ENCODE assay signal across 2 cellular contexts in the genomic region with DNA sequence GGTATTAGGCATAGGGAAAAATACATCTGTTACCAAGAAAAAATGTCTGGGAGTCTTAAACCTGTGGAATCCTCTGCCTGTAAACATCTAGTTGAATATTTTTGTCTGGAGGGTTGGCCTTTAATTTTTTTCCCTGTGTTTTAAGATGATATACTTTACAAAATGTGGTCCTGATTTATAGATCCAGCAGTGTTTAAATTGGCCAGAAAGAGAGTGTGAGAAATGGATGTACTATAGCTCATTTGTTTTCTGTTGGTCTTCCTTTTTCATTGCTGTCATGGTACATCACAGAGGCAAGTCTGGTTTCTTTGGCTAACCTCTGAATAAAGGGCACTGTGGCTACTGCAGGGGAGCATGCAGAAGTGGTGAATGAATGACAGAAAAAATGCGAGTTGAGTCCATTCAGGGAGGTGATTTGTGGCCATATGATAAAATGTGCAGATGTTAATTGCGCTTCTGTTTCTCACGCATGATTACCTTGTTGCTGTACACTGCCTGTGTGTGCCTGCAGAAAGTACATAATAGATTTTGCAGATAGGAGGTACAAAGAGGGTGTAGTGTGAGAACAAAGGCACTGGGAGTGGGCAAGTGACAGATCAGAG.
TF ChIP-seq lines count a peak whose summit lies in the region.

No MANE protein-coding gene starts in this region.

TF ChIP-seq in HEK293, 187 proteins besides CTCF, POLR2A, EP300 and RAD21 (continued from another document):
- no peak for TF ChIP-seq ZNF600 (tag by site-specific recombination; IDR thresholded peaks at IDR 0.05)
- TF ChIP-seq OSR2 (tag by site-specific recombination; IDR thresholded peaks at IDR 0.05) = 0 out of 2 replicates have a peak, but pooled peaks have one; percentile 32
- TF ChIP-seq, protein P1, sequence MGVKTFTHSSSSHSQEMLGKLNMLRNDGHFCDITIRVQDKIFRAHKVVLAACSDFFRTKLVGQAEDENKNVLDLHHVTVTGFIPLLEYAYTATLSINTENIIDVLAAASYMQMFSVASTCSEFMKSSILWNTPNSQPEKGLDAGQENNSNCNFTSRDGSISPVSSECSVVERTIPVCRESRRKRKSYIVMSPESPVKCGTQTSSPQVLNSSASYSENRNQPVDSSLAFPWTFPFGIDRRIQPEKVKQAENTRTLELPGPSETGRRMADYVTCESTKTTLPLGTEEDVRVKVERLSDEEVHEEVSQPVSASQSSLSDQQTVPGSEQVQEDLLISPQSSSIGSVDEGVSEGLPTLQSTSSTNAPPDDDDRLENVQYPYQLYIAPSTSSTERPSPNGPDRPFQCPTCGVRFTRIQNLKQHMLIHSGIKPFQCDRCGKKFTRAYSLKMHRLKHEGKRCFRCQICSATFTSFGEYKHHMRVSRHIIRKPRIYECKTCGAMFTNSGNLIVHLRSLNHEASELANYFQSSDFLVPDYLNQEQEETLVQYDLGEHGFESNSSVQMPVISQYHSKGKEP (tag by site-specific recombination; IDR thresholded peaks at IDR 0.05) = peak; percentile 81

TF ChIP-seq in GM12878, 131 proteins besides CTCF, POLR2A, EP300 and RAD21 (continued from another document):
- TF ChIP-seq ZNF687 (IDR thresholded peaks at IDR 0.05) (peak; percentile 70; the same call in 1 of the 2 replicates), PAX5 (IDR thresholded peaks at IDR 0.05; ENCODE audit: borderline replicate concordance, low read depth, low read length) (peak; percentile 38; the same call in 1 of the 2 replicates), JUNB (IDR thresholded peaks at IDR 0.05) (no peak), LARP7 (IDR thresholded peaks at IDR 0.05) (no peak), RFX5 (IDR thresholded peaks at IDR 0.05; ENCODE audit: low read depth, low read length) (0 out of 2 replicates have a peak, but pooled peaks have one; percentile 11), CHD4 (IDR thresholded peaks at IDR 0.05) (no peak), FOXM1 (IDR thresholded peaks at IDR 0.05; ENCODE audit: low read depth, low read length) (no peak), MYC (IDR thresholded peaks at IDR 0.05; ENCODE audit: insufficient read depth, insufficient read length, insufficient replicate concordance, low read length, severe bottlenecking) (no peak), SUPT20H (IDR thresholded peaks at IDR 0.05; ENCODE audit: borderline replicate concordance, control insufficient read depth, low read depth, low read length) (no peak), CBX5 (IDR thresholded peaks at IDR 0.05; ENCODE audit: low read depth) (no peak), NR2F1 (conservative IDR thresholded peaks at IDR 0.05) (no peak), ZNF592 (IDR thresholded peaks at IDR 0.05) (peak; percentile 48), REST (IDR thresholded peaks at IDR 0.05; ENCODE audit: low read depth, low read length) (no peak), IKZF2 (IDR thresholded peaks at IDR 0.05) (peak in 1 of 2 experiments; percentile 56; a peak in 2 of 4 replicates), NR2C1 (IDR thresholded peaks at IDR 0.05) (no peak), ZNF622 (IDR thresholded peaks at IDR 0.05) (no peak), ZBED1 (IDR thresholded peaks at IDR 0.05; ENCODE audit: borderline replicate concordance) (no peak), RELA (IDR thresholded peaks at IDR 0.05; ENCODE audit: borderline replicate concordance, partially characterized antibody) (no peak), DPF2 (IDR thresholded peaks at IDR 0.05) (no peak), USF1 (IDR thresholded peaks at IDR 0.05; ENCODE audit: borderline replicate concordance, extremely low read length, insufficient read depth, low read depth, low read length) (no peak), ZNF24 (IDR thresholded peaks at IDR 0.05) (peak; percentile 90), MXI1 (IDR thresholded peaks at IDR 0.05; ENCODE audit: low read depth, low read length) (no peak), MEF2B (IDR thresholded peaks at IDR 0.05; ENCODE audit: partially characterized antibody, poor library complexity, severe bottlenecking) (no peak), PML (IDR thresholded peaks at IDR 0.05; ENCODE audit: low read length) (no peak)
- TF ChIP-seq, protein P2, sequence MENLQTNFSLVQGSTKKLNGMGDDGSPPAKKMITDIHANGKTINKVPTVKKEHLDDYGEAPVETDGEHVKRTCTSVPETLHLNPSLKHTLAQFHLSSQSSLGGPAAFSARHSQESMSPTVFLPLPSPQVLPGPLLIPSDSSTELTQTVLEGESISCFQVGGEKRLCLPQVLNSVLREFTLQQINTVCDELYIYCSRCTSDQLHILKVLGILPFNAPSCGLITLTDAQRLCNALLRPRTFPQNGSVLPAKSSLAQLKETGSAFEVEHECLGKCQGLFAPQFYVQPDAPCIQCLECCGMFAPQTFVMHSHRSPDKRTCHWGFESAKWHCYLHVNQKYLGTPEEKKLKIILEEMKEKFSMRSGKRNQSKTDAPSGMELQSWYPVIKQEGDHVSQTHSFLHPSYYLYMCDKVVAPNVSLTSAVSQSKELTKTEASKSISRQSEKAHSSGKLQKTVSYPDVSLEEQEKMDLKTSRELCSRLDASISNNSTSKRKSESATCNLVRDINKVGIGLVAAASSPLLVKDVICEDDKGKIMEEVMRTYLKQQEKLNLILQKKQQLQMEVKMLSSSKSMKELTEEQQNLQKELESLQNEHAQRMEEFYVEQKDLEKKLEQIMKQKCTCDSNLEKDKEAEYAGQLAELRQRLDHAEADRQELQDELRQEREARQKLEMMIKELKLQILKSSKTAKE (IDR thresholded peaks at IDR 0.05; ENCODE audit: low read depth, poor library complexity, severe bottlenecking) = no peak
